ENCODE assay signal across 8 cellular contexts in the genomic region with DNA sequence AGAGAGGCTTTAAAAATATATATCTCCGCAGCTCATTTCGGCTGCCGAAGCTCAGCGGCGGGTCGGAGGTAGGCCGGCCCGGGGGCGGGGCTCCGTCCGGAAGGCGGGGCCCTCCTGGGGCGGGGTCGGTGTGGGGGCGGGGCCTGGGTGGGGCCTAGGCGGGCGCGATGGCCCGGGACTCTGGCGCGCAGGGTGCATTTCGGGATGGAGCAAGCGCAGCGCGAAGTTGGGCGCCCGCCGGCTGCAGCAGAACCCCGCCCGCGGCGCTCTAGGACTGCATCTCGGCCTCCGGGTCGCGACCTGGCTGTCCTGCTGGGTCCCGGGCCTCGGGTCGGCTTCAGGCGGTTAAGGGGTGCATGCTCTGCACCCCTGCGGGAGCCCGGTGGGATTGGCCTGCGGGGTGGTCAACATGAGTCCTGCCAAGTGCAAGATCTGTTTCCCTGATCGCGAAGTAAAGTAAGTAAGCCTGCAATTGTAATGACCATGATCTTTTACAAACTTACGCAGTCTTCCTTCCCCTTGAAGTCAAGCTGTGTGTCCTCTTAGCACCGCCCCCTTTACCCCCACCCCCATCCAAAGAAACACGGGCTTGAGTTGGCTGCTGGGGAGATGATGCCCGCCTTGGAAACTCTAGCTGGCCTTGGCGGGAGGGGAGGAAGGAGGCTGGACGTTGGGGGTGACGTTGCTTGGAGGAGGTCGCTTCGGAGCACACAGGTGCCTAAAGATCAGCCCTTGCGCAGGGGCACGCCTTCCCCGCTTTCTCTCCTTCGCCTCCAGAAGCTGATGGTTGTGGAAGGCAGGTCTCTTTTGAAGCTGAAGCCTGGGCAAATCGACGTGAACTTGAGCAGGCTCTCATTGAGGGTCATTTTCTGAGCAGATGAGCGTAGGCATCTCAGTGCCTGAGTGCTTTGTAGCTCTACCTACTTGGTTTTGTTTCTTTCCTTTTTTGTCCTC. TPM values are rescaled to one million over a fixed set of nuclear protein-coding genes. Genes with fewer than 3 reads are reported as not detected.
A peak's percentile ranks its signal among the peaks of the same experiment; 100 is the strongest.
DNase-seq lines count a peak whose midpoint lies in the region; ATAC-seq and TF ChIP-seq lines count a peak whose summit lies in the region.

No MANE protein-coding gene starts in this region.

- intact Hi-C loops in dorsolateral prefrontal cortex (cut with DNase I) (loop anchor here in 1 of 2 donors (5.0 kb wide), 1 partner anchor 37 kb away; the partner anchor contains the start of gene ACACB), right lobe of liver (cut with DNase I) (no loop called here)

- H3K4me3 ChIP-seq in dorsolateral prefrontal cortex (peak overlapping the region; percentile 58 to 93 (median 80)), right lobe of liver (peak overlapping the region; percentile 50 to 58 (median 52))

- 16% methylated on average over 28 of the region's 61 CpGs for WGBS in right lobe of liver (ENCODE audit: insufficient coverage, low coverage, low lambda C conversion rate, missing lambda C conversion rate)

- TF ChIP-seq POLR2A in right lobe of liver (IDR thresholded peaks at IDR 0.05): peak; percentile 49

- H3K27ac ChIP-seq in dorsolateral prefrontal cortex: peak overlapping the region in 57 of 59 donors; percentile 13 to 94 (median 79)
- H3K27ac ChIP-seq in right lobe of liver: peak overlapping the region; percentile 50 to 75 (median 58)

- H3K27me3 ChIP-seq in dorsolateral prefrontal cortex: no peaks in the 10 kb centered on the region
- H3K27me3 ChIP-seq in right lobe of liver: no peaks in the 10 kb centered on the region

- peak; percentile 88 for ATAC-seq in HG03135 (IDR thresholded peaks at IDR 0.05; ENCODE audit: unreplicated experiment)
- peak; percentile 90 to 96 (median 94) for ATAC-seq in right lobe of liver

- H3K36me3 ChIP-seq in right lobe of liver: peaks cover 0 to 1% (median 0%) of the 10 kb centered on the region in 4 donors

- peaks cover 0 to 91% (median 27%) of the 10 kb centered on the region in 4 donors for H3K4me1 ChIP-seq in right lobe of liver

- H3K9me3 ChIP-seq in right lobe of liver: no peaks in the 10 kb centered on the region

- TF ChIP-seq CTCF in dorsolateral prefrontal cortex (IDR thresholded peaks at IDR 0.05 in 54 of 56, conservative IDR thresholded peaks at IDR 0.05 in 2 of 56; ENCODE audit: low read depth in 1 of 56, partially characterized antibody in 56 of 56) (peak in 40 of 56 donors; percentile 5 to 64 (median 30)), right lobe of liver (IDR thresholded peaks at IDR 0.05) (peak in 1 of 4 donors; percentile 8)

- peak; percentile 91 for DNase-seq in SIG-M5 treated with dmso at 0.1 percent for 504 hours (lab: John Stamatoyannopoulos, UW; ENCODE audit: unreplicated experiment)
- DNase-seq in SIG-M5 (lab: John Stamatoyannopoulos, UW): no peak
- DNase-seq in NCI-H524 (lab: John Stamatoyannopoulos, UW): peak; percentile 86 to 88
- peak; percentile 77 to 85 for DNase-seq in activated CD4-positive, alpha-beta T cell treated with anti-CD3 and anti-CD28 coated beads, Interleukin-2, amount 50 U/mL, for 48 hours
- DNase-seq in dorsolateral prefrontal cortex: peak; percentile 54 to 87 (median 74)
- peak; percentile 89 to 91 (median 91) for DNase-seq in right lobe of liver
- DNase-seq in stimulated activated CD4-positive, alpha-beta T cell treated with anti-CD3 and anti-CD28 coated beads, Interleukin-4, amount 100 ng/mL, for 1 hour: peak; percentile 80

RNA-seq across cellular contexts. Expression of gene ACACB, which starts 38.4 kb away (rescaled TPM):
- total RNA-seq in dorsolateral prefrontal cortex: 100 to 1,000 TPM in 6 of 120 experiments, 10 to 100 TPM in 114; 12.5 to 161 (median 54.1) TPM
- 100 to 1,000 TPM; 107 to 237 (median 187) TPM for total RNA-seq in right lobe of liver

RNA-seq across cellular contexts. Expression of gene UNG, which starts 57.4 kb away (rescaled TPM):
- total RNA-seq in dorsolateral prefrontal cortex: 10 to 100 TPM; 14.5 to 54.3 (median 25.9) TPM
- total RNA-seq in right lobe of liver: 10 to 100 TPM; 16.3 to 42.7 (median 21.2) TPM
